Comparison of ENCODE assay signal across 15 cellular contexts in genomic region chr10:3949741-3950140, GRCh38.
DNase-seq lines count a peak whose midpoint lies in the region; ATAC-seq and TF ChIP-seq lines count a peak whose summit lies in the region.
"Had no signal": no experiment of that assay in that cellular context is flagged by ENCODE, and none has a peak within 500 bp of the region (broad histone marks: within the 10 kb centered on the region; RNA-seq: fewer than 3 reads in every experiment).

No MANE protein-coding gene starts in this region.

- H3K4me1 Mint-ChIP-seq in activated T-cell treated with anti-CD3 and anti-CD28 coated beads, Interleukin-2, amount 50 U/mL, for 72 hours (ENCODE audit: low read depth), result peaks cover 71% of the 10 kb centered on the region
- peaks cover 89% of the 10 kb centered on the region for H3K4me1 Mint-ChIP-seq in activated CD8-positive, alpha-beta T cell treated with anti-CD3 and anti-CD28 coated beads, Interleukin-2, amount 10 ng/mL, durations not matched to agents 7 days and 5 days (ENCODE audit: low read depth)

- POLR2A ChIA-PET in activated CD8-positive, alpha-beta T cell treated with anti-CD3 and anti-CD28 coated beads, Interleukin-2, amount 10 ng/mL, durations not matched to agents 7 days and 5 days (lab: Charles Lee), result interaction anchor here (0.6 to 12.6 kb wide), 7 partner anchors 11 to 726 kb away, joined by 5 to 179 read pairs (median 12); partner anchors contain the start of gene KLF6

- H3K27ac Mint-ChIP-seq in activated T-cell treated with anti-CD3 and anti-CD28 coated beads, Interleukin-2, amount 50 U/mL, for 72 hours, result no peak overlapping the region
- H3K27ac Mint-ChIP-seq in activated CD8-positive, alpha-beta T cell treated with anti-CD3 and anti-CD28 coated beads, Interleukin-2, amount 10 ng/mL, durations not matched to agents 7 days and 5 days, result peak overlapping the region; percentile 97

- intact Hi-C loops in sciatic nerve (cut with DNase I), result no loop called here

- CTCF ChIA-PET in activated CD8-positive, alpha-beta T cell treated with anti-CD3 and anti-CD28 coated beads, Interleukin-2, amount 10 ng/mL, durations not matched to agents 7 days and 5 days (lab: Charles Lee), result interaction anchor here (1.1 to 3.2 kb wide), 4 partner anchors 11 to 167 kb away, joined by 3 to 16 read pairs (median 6); no protein-coding TSS in a partner anchor

- no peak for ATAC-seq in activated T-cell treated with anti-CD3 and anti-CD28 coated beads, Interleukin-2, amount 50 U/mL, for 72 hours (replicated peaks in 1 of 2)
- no peak for ATAC-seq in activated CD8-positive, alpha-beta T cell treated with anti-CD3 and anti-CD28 coated beads, Interleukin-2, amount 10 ng/mL, durations not matched to agents 7 days and 5 days
- ATAC-seq in sciatic nerve, result peak; percentile 53
- ATAC-seq in GM18505 (IDR thresholded peaks at IDR 0.05; ENCODE audit: unreplicated experiment), result no peak
- ATAC-seq in GM21723 (IDR thresholded peaks at IDR 0.05; ENCODE audit: unreplicated experiment), result no peak
- ATAC-seq: activated CD4-positive, CD25-positive, alpha-beta regulatory T cell treated with anti-CD3 and anti-CD28 coated beads, Interleukin-2, amount 50 U/mL, for 24 hours had no signal

- H3K36me3 Mint-ChIP-seq in activated T-cell treated with anti-CD3 and anti-CD28 coated beads, Interleukin-2, amount 50 U/mL, for 72 hours (ENCODE audit: insufficient read depth in 2 of 2), result peaks cover 3 to 6% of the 10 kb centered on the region in 2 donors
- H3K36me3 Mint-ChIP-seq in activated CD8-positive, alpha-beta T cell treated with anti-CD3 and anti-CD28 coated beads, Interleukin-2, amount 10 ng/mL, durations not matched to agents 7 days and 5 days (ENCODE audit: low read depth), result peaks cover 44% of the 10 kb centered on the region

- DNase-seq in activated T-cell treated with anti-CD3 and anti-CD28 coated beads, Interleukin-2, amount 50 U/mL, for 72 hours, result no peak
- DNase-seq in activated T-cell treated with anti-CD3 and anti-CD28 coated beads, Interleukin-2, amount 50 U/mL, for 1 hour, result no peak
- DNase-seq in activated CD8-positive, alpha-beta T cell treated with anti-CD3 and anti-CD28 coated beads, Interleukin-2, amount 10 ng/mL, durations not matched to agents 7 days and 5 days, result no peak
- DNase-seq in left kidney (ENCODE audit: low read depth, low spot score) (peak; percentile 78), sciatic nerve (ENCODE audit: low spot score) (no peak), EL (no peak)
- DNase-seq: activated effector memory CD4-positive, alpha-beta T cell treated with Interleukin-2 at 50 U/mL for 16 hours; adrenal gland; Calu3; HCEC 1CT; KBM-7; NCI-H187 treated with DMSO at 0.1 percent for 48 hours had no signal

- TF ChIP-seq POLR2A in GM18505 (IDR thresholded peaks at IDR 0.05; ENCODE audit: borderline replicate concordance, extremely low read depth, insufficient read depth, insufficient read length), result no peak

- peaks cover 0 to 3% of the 10 kb centered on the region in 2 donors for H3K9me3 Mint-ChIP-seq in activated T-cell treated with anti-CD3 and anti-CD28 coated beads, Interleukin-2, amount 50 U/mL, for 72 hours
- H3K9me3 Mint-ChIP-seq in activated CD8-positive, alpha-beta T cell treated with anti-CD3 and anti-CD28 coated beads, Interleukin-2, amount 10 ng/mL, durations not matched to agents 7 days and 5 days (ENCODE audit: insufficient read depth), result peaks cover 11% of the 10 kb centered on the region

- no peaks in the 10 kb centered on the region for H3K27me3 Mint-ChIP-seq in activated T-cell treated with anti-CD3 and anti-CD28 coated beads, Interleukin-2, amount 50 U/mL, for 72 hours (ENCODE audit: low read depth)
- H3K27me3 Mint-ChIP-seq in activated CD8-positive, alpha-beta T cell treated with anti-CD3 and anti-CD28 coated beads, Interleukin-2, amount 10 ng/mL, durations not matched to agents 7 days and 5 days (ENCODE audit: low read depth), result no peaks in the 10 kb centered on the region

- peak overlapping the region; percentile 50 to 89 for H3K4me3 Mint-ChIP-seq in activated T-cell treated with anti-CD3 and anti-CD28 coated beads, Interleukin-2, amount 50 U/mL, for 72 hours
- H3K4me3 Mint-ChIP-seq in activated CD8-positive, alpha-beta T cell treated with anti-CD3 and anti-CD28 coated beads, Interleukin-2, amount 10 ng/mL, durations not matched to agents 7 days and 5 days, result peak overlapping the region; percentile 50
